In the genomic region with DNA sequence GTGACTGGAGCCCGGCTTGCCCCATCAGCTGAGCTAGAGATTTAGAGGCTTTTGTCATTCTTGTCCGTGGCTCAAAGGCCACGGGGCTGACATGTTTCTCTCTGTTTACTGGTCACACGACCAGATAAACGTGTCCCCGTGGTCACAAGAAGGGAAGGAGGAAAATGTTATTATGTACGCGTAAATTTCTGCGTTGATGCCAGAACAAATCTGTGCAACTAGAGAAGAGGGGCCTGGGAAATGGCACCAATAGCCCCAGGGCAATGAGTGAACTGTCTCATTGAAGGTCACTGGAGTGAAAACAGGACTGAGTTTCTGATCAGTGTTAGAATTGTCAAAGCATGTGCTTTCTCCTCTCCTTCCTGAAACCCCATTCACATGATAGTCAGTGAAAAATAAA, we compare ENCODE assay signal across 27 cellular contexts. TPM values are rescaled to one million over a fixed set of nuclear protein-coding genes. Genes with fewer than 3 reads are reported as not detected.
"Had no signal": no experiment of that assay in that cellular context is flagged by ENCODE, and none has a peak within 500 bp of the region (broad histone marks: within the 10 kb centered on the region; RNA-seq: fewer than 3 reads in every experiment).

No MANE protein-coding gene starts in this region.

- H3K27ac ChIP-seq: breast epithelium, esophagus muscularis mucosa, foreskin keratinocyte, parathyroid adenoma, psoas muscle, right atrium auricular region, testis, transverse colon, VCaP had no signal

- H3K4me3 Mint-ChIP-seq: activated naive CD4-positive, alpha-beta T cell treated with anti-CD3 and anti-CD28 coated beads, Interleukin-2, amount 50 U/mL, for 24 hours; activated T-helper 17 cell treated with anti-CD3 and anti-CD28 coated beads, Interleukin-2, amount 50 U/mL, for 72 hours; dendritic cell treated with granulocyte-macrophage colony-stimulating factor and Interleukin-4, amounts not matched to agents 40 ng/mL and 50 ng/mL, for 4 days; naive thymus-derived CD4-positive, alpha-beta T cell; neural crest cell; T-helper 1 cell treated with Interleukin-12 subunit alpha and Interleukin-12 subunit beta and Interleukin-4 antibody, amounts not matched to agents 30 μg/mL and 1 μg/mL, for 36 hours had no signal

- H3K36me3 ChIP-seq: breast epithelium, transverse colon had no signal

- H3K4me1 ChIP-seq: breast epithelium, esophagus muscularis mucosa, foreskin keratinocyte, psoas muscle, right atrium auricular region, testis, transverse colon had no signal

- H3K9me3 ChIP-seq: breast epithelium, testis, transverse colon had no signal

- H3K27me3 Mint-ChIP-seq: activated naive CD4-positive, alpha-beta T cell treated with anti-CD3 and anti-CD28 coated beads, Interleukin-2, amount 50 U/mL, for 24 hours; activated T-helper 17 cell treated with anti-CD3 and anti-CD28 coated beads, Interleukin-2, amount 50 U/mL, for 72 hours; dendritic cell treated with granulocyte-macrophage colony-stimulating factor and Interleukin-4, amounts not matched to agents 40 ng/mL and 50 ng/mL, for 4 days; naive thymus-derived CD4-positive, alpha-beta T cell had no signal

- H3K4me1 Mint-ChIP-seq: activated naive CD4-positive, alpha-beta T cell treated with anti-CD3 and anti-CD28 coated beads, Interleukin-2, amount 50 U/mL, for 24 hours; activated T-helper 17 cell treated with anti-CD3 and anti-CD28 coated beads, Interleukin-2, amount 50 U/mL, for 72 hours had no signal

- H3K9me3 Mint-ChIP-seq: activated naive CD4-positive, alpha-beta T cell treated with anti-CD3 and anti-CD28 coated beads, Interleukin-2, amount 50 U/mL, for 24 hours; activated T-helper 17 cell treated with anti-CD3 and anti-CD28 coated beads, Interleukin-2, amount 50 U/mL, for 72 hours had no signal

- H3K27ac Mint-ChIP-seq: activated naive CD4-positive, alpha-beta T cell treated with anti-CD3 and anti-CD28 coated beads, Interleukin-2, amount 50 U/mL, for 24 hours; activated T-helper 17 cell treated with anti-CD3 and anti-CD28 coated beads, Interleukin-2, amount 50 U/mL, for 72 hours; dendritic cell treated with granulocyte-macrophage colony-stimulating factor and Interleukin-4, amounts not matched to agents 40 ng/mL and 50 ng/mL, for 4 days; T-helper 1 cell treated with Interleukin-12 subunit alpha and Interleukin-12 subunit beta and Interleukin-4 antibody, amounts not matched to agents 30 μg/mL and 1 μg/mL, for 36 hours had no signal

- DNase-seq: activated CD4-positive, alpha-beta T cell treated with anti-CD3 and anti-CD28 coated beads for 4 hours; activated CD4-positive, alpha-beta T cell treated with anti-CD3 and anti-CD28 coated beads, Interleukin-2, amount 50 U/mL, for 4 hours; activated gamma-delta T cell treated with Interleukin-2 at 50 U/mL for 16 hours; activated T-cell treated with anti-CD3 and anti-CD28 coated beads, Interleukin-2, amount 50 U/mL, for 1 hour; central memory CD4-positive, alpha-beta T cell; foreskin keratinocyte; left ventricle myocardium superior; midbrain; naive thymus-derived CD4-positive, alpha-beta T cell; nucleus accumbens; psoas muscle; stimulated activated CD4-positive, alpha-beta T cell treated with anti-CD3 and anti-CD28 coated beads, Interleukin-15, amount 100 ng/mL, for 24 hours; stimulated activated CD4-positive, alpha-beta T cell treated with anti-CD3 and anti-CD28 coated beads, Interleukin-2, amount 100 ng/mL, for 24 hours; stimulated activated naive CD8-positive, alpha-beta T cell treated with anti-CD3 and anti-CD28 coated beads, Interleukin-15, Interleukin-2, amounts not matched to agents 100 U/mL and 50 U/mL, for 24 hours; T-helper 9 cell; testis; transverse colon had no signal

- ATAC-seq: activated T-helper 17 cell treated with anti-CD3 and anti-CD28 coated beads, Interleukin-2, amount 50 U/mL, for 72 hours; foreskin keratinocyte; left ventricle myocardium superior; naive thymus-derived CD4-positive, alpha-beta T cell; psoas muscle; stimulated activated naive CD8-positive, alpha-beta T cell treated with anti-CD3 and anti-CD28 coated beads, Interleukin-15, Interleukin-2, amounts not matched to agents 100 U/mL and 50 U/mL, for 24 hours had no signal

- H3K4me3 ChIP-seq: breast epithelium, esophagus muscularis mucosa, psoas muscle, right atrium auricular region, testis, transverse colon had no signal

- H3K27me3 ChIP-seq: breast epithelium, esophagus muscularis mucosa, foreskin keratinocyte, right atrium auricular region, testis, transverse colon had no signal

RNA-seq across cellular contexts. Expression of gene OAS2, which starts 25.3 kb away (rescaled TPM):
- total RNA-seq: neural crest cell had no signal

RNA-seq across cellular contexts. Expression of gene DTX1, which starts 52.9 kb away (rescaled TPM):
- total RNA-seq: foreskin keratinocyte had no signal
- polyA plus RNA-seq: foreskin keratinocyte had no signal
